In the genomic region with DNA sequence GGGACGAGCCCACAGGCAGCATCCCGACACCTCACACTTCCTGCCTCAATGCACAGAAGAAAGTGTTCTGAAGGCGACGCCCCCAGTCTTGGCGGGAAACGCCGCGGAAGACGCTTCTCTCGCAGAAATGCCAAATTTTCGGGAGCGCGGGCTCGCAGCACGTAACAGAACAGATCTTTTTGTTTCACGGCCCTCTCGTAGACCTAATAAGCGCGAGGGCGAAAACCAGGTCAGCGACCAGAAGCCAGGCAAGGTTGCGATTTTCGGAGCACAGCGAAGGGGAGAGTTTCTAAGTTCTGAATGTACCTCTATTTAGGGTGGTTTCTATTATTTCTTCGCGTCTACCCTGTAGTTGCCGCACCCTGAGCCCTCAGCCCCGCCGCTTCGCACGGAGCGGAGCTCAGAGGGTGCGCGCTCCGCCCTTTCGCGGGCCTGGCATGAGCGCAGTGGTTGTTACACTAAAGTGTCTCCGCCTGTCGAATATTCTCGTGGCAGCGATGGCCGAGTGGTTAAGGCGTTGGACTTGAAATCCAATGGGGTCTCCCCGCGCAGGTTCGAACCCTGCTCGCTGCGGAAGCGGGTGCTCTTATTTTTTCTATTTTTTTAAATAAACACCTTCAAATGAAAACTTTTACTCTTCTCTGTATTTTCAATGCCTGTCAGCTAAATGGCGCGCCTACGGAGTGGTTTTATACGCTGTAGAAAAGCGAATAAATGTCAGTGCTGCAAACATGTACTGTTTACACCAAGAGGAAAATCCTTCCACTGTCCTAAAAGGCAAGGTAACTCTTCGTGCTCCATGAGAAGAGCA, we compare ENCODE assay signal across 1 cellular context.
A peak's percentile ranks its signal among the peaks of the same experiment; 100 is the strongest.
TF ChIP-seq lines count a peak whose summit lies in the region.

No MANE protein-coding gene starts in this region.

TF ChIP-seq in HepG2, 621 proteins besides CTCF, POLR2A, EP300 and RAD21 (continued from another document and continues in another):
- TF ChIP-seq, protein P1, sequence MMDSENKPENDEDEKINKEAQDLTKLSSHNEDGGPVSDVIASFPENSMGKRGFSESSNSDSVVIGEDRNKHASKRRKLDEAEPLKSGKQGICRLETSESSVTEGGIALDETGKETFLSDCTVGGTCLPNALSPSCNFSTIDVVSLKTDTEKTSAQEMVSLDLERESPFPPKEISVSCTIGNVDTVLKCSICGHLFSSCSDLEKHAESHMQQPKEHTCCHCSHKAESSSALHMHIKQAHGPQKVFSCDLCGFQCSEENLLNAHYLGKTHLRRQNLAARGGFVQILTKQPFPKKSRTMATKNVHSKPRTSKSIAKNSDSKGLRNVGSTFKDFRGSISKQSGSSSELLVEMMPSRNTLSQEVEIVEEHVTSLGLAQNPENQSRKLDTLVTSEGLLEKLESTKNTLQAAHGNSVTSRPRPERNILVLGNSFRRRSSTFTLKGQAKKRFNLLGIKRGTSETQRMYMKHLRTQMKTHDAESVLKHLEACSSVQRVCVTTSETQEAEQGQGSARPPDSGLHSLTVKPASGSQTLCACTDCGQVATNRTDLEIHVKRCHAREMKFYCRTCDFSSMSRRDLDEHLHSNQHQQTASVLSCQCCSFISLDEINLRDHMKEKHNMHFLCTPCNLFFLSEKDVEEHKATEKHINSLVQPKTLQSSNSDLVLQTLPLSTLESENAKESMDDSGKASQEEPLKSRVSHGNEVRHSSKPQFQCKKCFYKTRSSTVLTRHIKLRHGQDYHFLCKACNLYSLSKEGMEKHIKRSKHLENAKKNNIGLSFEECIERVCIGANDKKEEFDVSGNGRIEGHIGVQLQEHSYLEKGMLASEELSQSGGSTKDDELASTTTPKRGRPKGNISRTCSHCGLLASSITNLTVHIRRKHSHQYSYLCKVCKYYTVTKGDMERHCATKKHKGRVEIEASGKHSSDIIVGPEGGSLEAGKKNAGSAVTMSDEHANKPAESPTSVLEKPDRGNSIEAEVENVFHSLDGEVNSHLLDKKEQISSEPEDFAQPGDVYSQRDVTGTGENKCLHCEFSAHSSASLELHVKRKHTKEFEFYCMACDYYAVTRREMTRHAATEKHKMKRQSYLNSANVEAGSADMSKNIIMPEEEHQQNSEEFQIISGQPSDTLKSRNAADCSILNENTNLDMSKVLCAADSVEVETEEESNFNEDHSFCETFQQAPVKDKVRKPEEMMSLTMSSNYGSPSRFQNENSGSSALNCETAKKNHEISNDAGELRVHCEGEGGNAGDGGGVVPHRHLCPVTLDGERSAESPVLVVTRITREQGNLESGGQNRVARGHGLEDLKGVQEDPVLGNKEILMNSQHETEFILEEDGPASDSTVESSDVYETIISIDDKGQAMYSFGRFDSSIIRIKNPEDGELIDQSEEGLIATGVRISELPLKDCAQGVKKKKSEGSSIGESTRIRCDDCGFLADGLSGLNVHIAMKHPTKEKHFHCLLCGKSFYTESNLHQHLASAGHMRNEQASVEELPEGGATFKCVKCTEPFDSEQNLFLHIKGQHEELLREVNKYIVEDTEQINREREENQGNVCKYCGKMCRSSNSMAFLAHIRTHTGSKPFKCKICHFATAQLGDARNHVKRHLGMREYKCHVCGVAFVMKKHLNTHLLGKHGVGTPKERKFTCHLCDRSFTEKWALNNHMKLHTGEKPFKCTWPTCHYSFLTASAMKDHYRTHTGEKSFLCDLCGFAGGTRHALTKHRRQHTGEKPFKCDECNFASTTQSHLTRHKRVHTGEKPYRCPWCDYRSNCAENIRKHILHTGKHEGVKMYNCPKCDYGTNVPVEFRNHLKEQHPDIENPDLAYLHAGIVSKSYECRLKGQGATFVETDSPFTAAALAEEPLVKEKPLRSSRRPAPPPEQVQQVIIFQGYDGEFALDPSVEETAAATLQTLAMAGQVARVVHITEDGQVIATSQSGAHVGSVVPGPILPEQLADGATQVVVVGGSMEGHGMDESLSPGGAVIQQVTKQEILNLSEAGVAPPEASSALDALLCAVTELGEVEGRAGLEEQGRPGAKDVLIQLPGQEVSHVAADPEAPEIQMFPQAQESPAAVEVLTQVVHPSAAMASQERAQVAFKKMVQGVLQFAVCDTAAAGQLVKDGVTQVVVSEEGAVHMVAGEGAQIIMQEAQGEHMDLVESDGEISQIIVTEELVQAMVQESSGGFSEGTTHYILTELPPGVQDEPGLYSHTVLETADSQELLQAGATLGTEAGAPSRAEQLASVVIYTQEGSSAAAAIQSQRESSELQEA (CRISPR knock-in tag; IDR thresholded peaks at IDR 0.05; ENCODE audit: not compliant biosample characterization) = no peak
- peak; percentile 63; the same call in 1 of the 2 replicates for TF ChIP-seq HDAC2 (CRISPR knock-in tag; IDR thresholded peaks at IDR 0.05)
- TF ChIP-seq PITX1 (CRISPR knock-in tag; IDR thresholded peaks at IDR 0.05) = peak; percentile 69; the same call in 1 of the 2 replicates
- no peak for TF ChIP-seq CBX2 (IDR thresholded peaks at IDR 0.05; ENCODE audit: low read depth, low read length)
- TF ChIP-seq CBX2 (CRISPR knock-in tag; IDR thresholded peaks at IDR 0.05; ENCODE audit: low read depth) = no peak
- no peak for TF ChIP-seq NCOA2 (CRISPR knock-in tag; IDR thresholded peaks at IDR 0.05)
- no peak; the same call in 1 of the 2 replicates for TF ChIP-seq ZNF256 (CRISPR knock-in tag; conservative IDR thresholded peaks at IDR 0.05)
- peak; percentile 62; the same call in 1 of the 2 replicates for TF ChIP-seq MBD4 (IDR thresholded peaks at IDR 0.05; ENCODE audit: borderline replicate concordance, low read length)
- TF ChIP-seq MYPOP (CRISPR knock-in tag; IDR thresholded peaks at IDR 0.05) = peak; percentile 67
- TF ChIP-seq FOXA3 (CRISPR knock-in tag; IDR thresholded peaks at IDR 0.05) = peak; percentile 38
- TF ChIP-seq ZNF468 (CRISPR knock-in tag; IDR thresholded peaks at IDR 0.05) = no peak
- TF ChIP-seq ZNF350 (CRISPR knock-in tag; IDR thresholded peaks at IDR 0.05; ENCODE audit: borderline replicate concordance, low read depth) = peak; percentile 82; the same call in 1 of the 2 replicates
- TF ChIP-seq ZNF160 (CRISPR knock-in tag; IDR thresholded peaks at IDR 0.05) = 0 out of 2 replicates have a peak, but pooled peaks have one; percentile 52
- peak; percentile 58; the same call in 1 of the 2 replicates for TF ChIP-seq ELF3 (CRISPR knock-in tag; IDR thresholded peaks at IDR 0.05)
- no peak for TF ChIP-seq NCOA1 (CRISPR knock-in tag; IDR thresholded peaks at IDR 0.05)
- peak; percentile 43; the same call in 1 of the 2 replicates for TF ChIP-seq EHMT2 (IDR thresholded peaks at IDR 0.05; ENCODE audit: borderline replicate concordance, low read depth, low read length)
- no peak for TF ChIP-seq RBM39 (IDR thresholded peaks at IDR 0.05; ENCODE audit: low read depth, low read length, poor library complexity, severe bottlenecking)
- TF ChIP-seq HIVEP1 (CRISPR knock-in tag; IDR thresholded peaks at IDR 0.05) = 0 out of 2 replicates have a peak, but pooled peaks have one; percentile 23
- TF ChIP-seq MIER2 (CRISPR knock-in tag; IDR thresholded peaks at IDR 0.05) = 0 out of 2 replicates have a peak, but pooled peaks have one; percentile 48
- TF ChIP-seq ZEB1 (IDR thresholded peaks at IDR 0.05; ENCODE audit: insufficient replicate concordance, low read depth) = peak; percentile 47
- TF ChIP-seq, protein P2, sequence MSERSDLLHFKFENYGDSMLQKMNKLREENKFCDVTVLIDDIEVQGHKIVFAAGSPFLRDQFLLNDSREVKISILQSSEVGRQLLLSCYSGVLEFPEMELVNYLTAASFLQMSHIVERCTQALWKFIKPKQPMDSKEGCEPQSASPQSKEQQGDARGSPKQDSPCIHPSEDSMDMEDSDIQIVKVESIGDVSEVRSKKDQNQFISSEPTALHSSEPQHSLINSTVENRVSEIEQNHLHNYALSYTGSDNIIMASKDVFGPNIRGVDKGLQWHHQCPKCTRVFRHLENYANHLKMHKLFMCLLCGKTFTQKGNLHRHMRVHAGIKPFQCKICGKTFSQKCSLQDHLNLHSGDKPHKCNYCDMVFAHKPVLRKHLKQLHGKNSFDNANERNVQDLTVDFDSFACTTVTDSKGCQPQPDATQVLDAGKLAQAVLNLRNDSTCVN (CRISPR knock-in tag; IDR thresholded peaks at IDR 0.05; ENCODE audit: borderline replicate concordance) = peak; percentile 48; the same call in 1 of the 2 replicates
- TF ChIP-seq, protein P3, sequence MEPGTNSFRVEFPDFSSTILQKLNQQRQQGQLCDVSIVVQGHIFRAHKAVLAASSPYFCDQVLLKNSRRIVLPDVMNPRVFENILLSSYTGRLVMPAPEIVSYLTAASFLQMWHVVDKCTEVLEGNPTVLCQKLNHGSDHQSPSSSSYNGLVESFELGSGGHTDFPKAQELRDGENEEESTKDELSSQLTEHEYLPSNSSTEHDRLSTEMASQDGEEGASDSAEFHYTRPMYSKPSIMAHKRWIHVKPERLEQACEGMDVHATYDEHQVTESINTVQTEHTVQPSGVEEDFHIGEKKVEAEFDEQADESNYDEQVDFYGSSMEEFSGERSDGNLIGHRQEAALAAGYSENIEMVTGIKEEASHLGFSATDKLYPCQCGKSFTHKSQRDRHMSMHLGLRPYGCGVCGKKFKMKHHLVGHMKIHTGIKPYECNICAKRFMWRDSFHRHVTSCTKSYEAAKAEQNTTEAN (CRISPR knock-in tag; conservative IDR thresholded peaks at IDR 0.05) = peak; percentile 56
- TF ChIP-seq, protein P4, sequence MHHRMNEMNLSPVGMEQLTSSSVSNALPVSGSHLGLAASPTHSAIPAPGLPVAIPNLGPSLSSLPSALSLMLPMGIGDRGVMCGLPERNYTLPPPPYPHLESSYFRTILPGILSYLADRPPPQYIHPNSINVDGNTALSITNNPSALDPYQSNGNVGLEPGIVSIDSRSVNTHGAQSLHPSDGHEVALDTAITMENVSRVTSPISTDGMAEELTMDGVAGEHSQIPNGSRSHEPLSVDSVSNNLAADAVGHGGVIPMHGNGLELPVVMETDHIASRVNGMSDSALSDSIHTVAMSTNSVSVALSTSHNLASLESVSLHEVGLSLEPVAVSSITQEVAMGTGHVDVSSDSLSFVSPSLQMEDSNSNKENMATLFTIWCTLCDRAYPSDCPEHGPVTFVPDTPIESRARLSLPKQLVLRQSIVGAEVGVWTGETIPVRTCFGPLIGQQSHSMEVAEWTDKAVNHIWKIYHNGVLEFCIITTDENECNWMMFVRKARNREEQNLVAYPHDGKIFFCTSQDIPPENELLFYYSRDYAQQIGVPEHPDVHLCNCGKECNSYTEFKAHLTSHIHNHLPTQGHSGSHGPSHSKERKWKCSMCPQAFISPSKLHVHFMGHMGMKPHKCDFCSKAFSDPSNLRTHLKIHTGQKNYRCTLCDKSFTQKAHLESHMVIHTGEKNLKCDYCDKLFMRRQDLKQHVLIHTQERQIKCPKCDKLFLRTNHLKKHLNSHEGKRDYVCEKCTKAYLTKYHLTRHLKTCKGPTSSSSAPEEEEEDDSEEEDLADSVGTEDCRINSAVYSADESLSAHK (CRISPR knock-in tag; IDR thresholded peaks at IDR 0.05; ENCODE audit: borderline replicate concordance) = peak; percentile 28; the same call in 1 of the 2 replicates
- peak; percentile 96 for TF ChIP-seq ZNF772 (CRISPR knock-in tag; IDR thresholded peaks at IDR 0.05)
- no peak for TF ChIP-seq ZNF639 (CRISPR knock-in tag; conservative IDR thresholded peaks at IDR 0.05)
- TF ChIP-seq MEIS2 (CRISPR knock-in tag; IDR thresholded peaks at IDR 0.05) = no peak
- TF ChIP-seq ZNF670 (CRISPR knock-in tag; IDR thresholded peaks at IDR 0.05; ENCODE audit: borderline replicate concordance) = no peak
- TF ChIP-seq, protein P5, sequence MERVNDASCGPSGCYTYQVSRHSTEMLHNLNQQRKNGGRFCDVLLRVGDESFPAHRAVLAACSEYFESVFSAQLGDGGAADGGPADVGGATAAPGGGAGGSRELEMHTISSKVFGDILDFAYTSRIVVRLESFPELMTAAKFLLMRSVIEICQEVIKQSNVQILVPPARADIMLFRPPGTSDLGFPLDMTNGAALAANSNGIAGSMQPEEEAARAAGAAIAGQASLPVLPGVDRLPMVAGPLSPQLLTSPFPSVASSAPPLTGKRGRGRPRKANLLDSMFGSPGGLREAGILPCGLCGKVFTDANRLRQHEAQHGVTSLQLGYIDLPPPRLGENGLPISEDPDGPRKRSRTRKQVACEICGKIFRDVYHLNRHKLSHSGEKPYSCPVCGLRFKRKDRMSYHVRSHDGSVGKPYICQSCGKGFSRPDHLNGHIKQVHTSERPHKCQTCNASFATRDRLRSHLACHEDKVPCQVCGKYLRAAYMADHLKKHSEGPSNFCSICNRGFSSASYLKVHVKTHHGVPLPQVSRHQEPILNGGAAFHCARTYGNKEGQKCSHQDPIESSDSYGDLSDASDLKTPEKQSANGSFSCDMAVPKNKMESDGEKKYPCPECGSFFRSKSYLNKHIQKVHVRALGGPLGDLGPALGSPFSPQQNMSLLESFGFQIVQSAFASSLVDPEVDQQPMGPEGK (CRISPR knock-in tag; IDR thresholded peaks at IDR 0.05) = no peak
- TF ChIP-seq E2F5 (CRISPR knock-in tag; conservative IDR thresholded peaks at IDR 0.05) = no peak
- TF ChIP-seq CCAR2 (optimal IDR thresholded peaks at IDR 0.05; ENCODE audit: low read depth, low read length) = no peak
- TF ChIP-seq ZNF672 (CRISPR knock-in tag; IDR thresholded peaks at IDR 0.05) = no peak
- TF ChIP-seq ZNF781 (CRISPR knock-in tag; IDR thresholded peaks at IDR 0.05; ENCODE audit: borderline replicate concordance, not compliant biosample characterization) = peak; percentile 81
- peak; percentile 67 for TF ChIP-seq POGZ (CRISPR knock-in tag; IDR thresholded peaks at IDR 0.05)
- TF ChIP-seq TMF1 (CRISPR knock-in tag; IDR thresholded peaks at IDR 0.05; ENCODE audit: low read depth) = no peak
